16 cellular contexts compared by ENCODE assay signal in the genomic region with DNA sequence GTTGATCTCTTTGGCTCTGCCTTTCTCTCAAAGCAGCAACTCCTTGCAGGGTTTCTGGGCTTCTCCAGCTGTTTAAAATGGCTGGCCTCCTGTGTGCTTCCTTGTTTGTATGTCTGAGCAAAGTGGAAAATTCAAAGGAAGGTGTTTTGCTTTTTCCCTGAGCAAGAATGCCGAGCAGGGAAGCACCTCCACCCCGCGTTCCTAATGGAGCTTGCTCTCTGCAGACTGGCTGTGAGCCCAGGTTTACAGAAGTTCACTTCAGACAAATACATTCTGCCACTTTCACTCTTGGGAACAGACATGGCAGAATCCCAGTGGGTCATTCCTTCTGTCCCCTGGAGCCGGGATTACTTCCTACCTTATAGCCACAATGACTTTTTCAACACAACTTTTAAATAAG.
DNase-seq lines count a peak whose midpoint lies in the region; ATAC-seq and TF ChIP-seq lines count a peak whose summit lies in the region.
"Had no signal": no experiment of that assay in that cellular context is flagged by ENCODE, and none has a peak within 500 bp of the region (broad histone marks: within the 10 kb centered on the region; RNA-seq: fewer than 3 reads in every experiment).

No MANE protein-coding gene starts in this region.

- no peaks in the 10 kb centered on the region for H3K9me2 ChIP-seq in neural cell (ENCODE audit: insufficient read depth, low read length)
- no peaks in the 10 kb centered on the region for H3K9me2 ChIP-seq in Karpas-422 (replicated peaks; ENCODE audit: insufficient read depth, low read length)
- H3K9me2 ChIP-seq: SK-N-SH had no signal

- H3K4me1 ChIP-seq in osteoblast (ENCODE audit: insufficient read depth, low read length) (peaks cover 5% of the 10 kb centered on the region), Karpas-422 (ENCODE audit: low read length) (no peaks in the 10 kb centered on the region)

- H3K4me2 ChIP-seq in neural cell (ENCODE audit: low read length): no peak overlapping the region
- no peak overlapping the region for H3K4me2 ChIP-seq in osteoblast (ENCODE audit: insufficient read depth, low read length)
- H3K4me2 ChIP-seq in Karpas-422 (ENCODE audit: low read depth, low read length, poor library complexity, severe bottlenecking): no peak overlapping the region
- H3K4me2 ChIP-seq: SK-N-SH had no signal

- no peaks in the 10 kb centered on the region for H3F3A ChIP-seq in neural cell (ENCODE audit: insufficient read depth, low read length, poor library complexity, severe bottlenecking)

- in situ Hi-C loops in G401 (cut with HindIII; ENCODE audit: low sequenced_read_pairs): no loop called here

- H3K9me3 ChIP-seq in neural cell (ENCODE audit: low read length) (no peaks in the 10 kb centered on the region), osteoblast (ENCODE audit: low read depth, low read length) (no peaks in the 10 kb centered on the region), Karpas-422 (ENCODE audit: low read length) (no peaks in the 10 kb centered on the region)
- H3K9me3 ChIP-seq: SK-N-SH, transverse colon had no signal

- TF ChIP-seq RAD21 in neural cell (conservative IDR thresholded peaks at IDR 0.05): no peak

- ATAC-seq in HG02885 (IDR thresholded peaks at IDR 0.05; ENCODE audit: poor library complexity, unreplicated experiment): no peak
- ATAC-seq: natural killer cell had no signal

- no peaks in the 10 kb centered on the region for H3K36me3 ChIP-seq in neural cell (ENCODE audit: insufficient read depth, low read length)
- no peaks in the 10 kb centered on the region for H3K36me3 ChIP-seq in osteoblast (ENCODE audit: insufficient read depth, low read length)
- no peaks in the 10 kb centered on the region for H3K36me3 ChIP-seq in Karpas-422 (ENCODE audit: insufficient read depth, low read length)
- H3K36me3 ChIP-seq: transverse colon had no signal

- H3K27ac ChIP-seq in neural cell (ENCODE audit: low read length): no peak overlapping the region
- H3K27ac ChIP-seq in osteoblast (ENCODE audit: low read depth, low read length): no peak overlapping the region
- no peak overlapping the region for H3K27ac ChIP-seq in Karpas-422 (ENCODE audit: low read length)
- H3K27ac ChIP-seq: transverse colon had no signal

- no peak overlapping the region for H3K9ac ChIP-seq in neural cell (ENCODE audit: low read length)
- no peak overlapping the region for H3K9ac ChIP-seq in Karpas-422 (ENCODE audit: low read length)
- H3K9ac ChIP-seq: SK-N-SH had no signal

- H3K4me3 ChIP-seq in neural cell (ENCODE audit: low read length): no peak overlapping the region
- H3K4me3 ChIP-seq in osteoblast (ENCODE audit: insufficient read depth, low read length): no peak overlapping the region
- no peak overlapping the region for H3K4me3 ChIP-seq in Karpas-422 (ENCODE audit: low read length)
- H3K4me3 ChIP-seq: transverse colon had no signal

- no peaks in the 10 kb centered on the region for H3K27me3 ChIP-seq in neural cell (ENCODE audit: insufficient read depth, low read depth, low read length)
- H3K27me3 ChIP-seq in osteoblast (ENCODE audit: insufficient read depth, low read length): no peaks in the 10 kb centered on the region
- H3K27me3 ChIP-seq in Karpas-422 (ENCODE audit: low read length): no peaks in the 10 kb centered on the region
- H3K27me3 ChIP-seq: transverse colon had no signal

- H3K79me2 ChIP-seq in neural cell (replicated peaks; ENCODE audit: insufficient read depth, low read length) (peaks cover 8% of the 10 kb centered on the region), osteoblast (ENCODE audit: insufficient read depth, low read length) (no peaks in the 10 kb centered on the region), Karpas-422 (ENCODE audit: low read length) (no peaks in the 10 kb centered on the region)

- DNase-seq in G401 (ENCODE audit: low spot score) (peak; percentile 36), NCI-H2171 (lab: John Stamatoyannopoulos, UW) (peak; percentile 17), globus pallidus (ENCODE audit: low spot score) (peak; percentile 47), osteoblast (ENCODE audit: insufficient read length, low spot score, missing footprints) (no peak), NCI-H2196 (lab: John Stamatoyannopoulos, UW; ENCODE audit: unreplicated experiment) (no peak), Karpas-422 (no peak)
- DNase-seq: activated CD4-positive, alpha-beta T cell treated with anti-CD3 and anti-CD28 coated beads, Interleukin-2, amount 50 U/mL, for 1 hour; activated naive CD8-positive, alpha-beta T cell treated with anti-CD3 and anti-CD28 coated beads, Interleukin-2, amount 10 ng/mL, durations not matched to agents 7 days and 5 days; AML-193; natural killer cell; NCI-H2081; SK-N-SH; stimulated activated CD4-positive, alpha-beta T cell treated with anti-CD3 and anti-CD28 coated beads, Interleukin-4, amount 100 ng/mL, for 24 hours; transverse colon had no signal

- H4K20me1 ChIP-seq in neural cell (ENCODE audit: insufficient read depth) (no peaks in the 10 kb centered on the region), osteoblast (ENCODE audit: insufficient read depth, low read length) (no peaks in the 10 kb centered on the region), Karpas-422 (ENCODE audit: insufficient read depth, low read depth, low read length) (no peaks in the 10 kb centered on the region)

- TF ChIP-seq CTCF in neural cell (IDR thresholded peaks at IDR 0.05; ENCODE audit: poor library complexity, severe bottlenecking): no peak
- TF ChIP-seq CTCF in osteoblast (IDR thresholded peaks at IDR 0.05; ENCODE audit: extremely low read depth, low read depth, low read length): no peak

- H2AFZ ChIP-seq in neural cell (ENCODE audit: low read depth, low read length): no peak overlapping the region
- no peak overlapping the region for H2AFZ ChIP-seq in osteoblast (ENCODE audit: low read length)
- H2AFZ ChIP-seq in Karpas-422 (ENCODE audit: low read length): no peak overlapping the region

- TF ChIP-seq EP300 in neural cell (conservative IDR thresholded peaks at IDR 0.05; ENCODE audit: poor library complexity, severe bottlenecking): no peak

TF ChIP-seq in neural cell, 6 proteins besides CTCF, POLR2A, EP300 and RAD21:
- TF ChIP-seq MXI1 (conservative IDR thresholded peaks at IDR 0.05; ENCODE audit: poor library complexity, severe bottlenecking): no peak
- TF ChIP-seq, protein P1, sequence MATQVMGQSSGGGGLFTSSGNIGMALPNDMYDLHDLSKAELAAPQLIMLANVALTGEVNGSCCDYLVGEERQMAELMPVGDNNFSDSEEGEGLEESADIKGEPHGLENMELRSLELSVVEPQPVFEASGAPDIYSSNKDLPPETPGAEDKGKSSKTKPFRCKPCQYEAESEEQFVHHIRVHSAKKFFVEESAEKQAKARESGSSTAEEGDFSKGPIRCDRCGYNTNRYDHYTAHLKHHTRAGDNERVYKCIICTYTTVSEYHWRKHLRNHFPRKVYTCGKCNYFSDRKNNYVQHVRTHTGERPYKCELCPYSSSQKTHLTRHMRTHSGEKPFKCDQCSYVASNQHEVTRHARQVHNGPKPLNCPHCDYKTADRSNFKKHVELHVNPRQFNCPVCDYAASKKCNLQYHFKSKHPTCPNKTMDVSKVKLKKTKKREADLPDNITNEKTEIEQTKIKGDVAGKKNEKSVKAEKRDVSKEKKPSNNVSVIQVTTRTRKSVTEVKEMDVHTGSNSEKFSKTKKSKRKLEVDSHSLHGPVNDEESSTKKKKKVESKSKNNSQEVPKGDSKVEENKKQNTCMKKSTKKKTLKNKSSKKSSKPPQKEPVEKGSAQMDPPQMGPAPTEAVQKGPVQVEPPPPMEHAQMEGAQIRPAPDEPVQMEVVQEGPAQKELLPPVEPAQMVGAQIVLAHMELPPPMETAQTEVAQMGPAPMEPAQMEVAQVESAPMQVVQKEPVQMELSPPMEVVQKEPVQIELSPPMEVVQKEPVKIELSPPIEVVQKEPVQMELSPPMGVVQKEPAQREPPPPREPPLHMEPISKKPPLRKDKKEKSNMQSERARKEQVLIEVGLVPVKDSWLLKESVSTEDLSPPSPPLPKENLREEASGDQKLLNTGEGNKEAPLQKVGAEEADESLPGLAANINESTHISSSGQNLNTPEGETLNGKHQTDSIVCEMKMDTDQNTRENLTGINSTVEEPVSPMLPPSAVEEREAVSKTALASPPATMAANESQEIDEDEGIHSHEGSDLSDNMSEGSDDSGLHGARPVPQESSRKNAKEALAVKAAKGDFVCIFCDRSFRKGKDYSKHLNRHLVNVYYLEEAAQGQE (IDR thresholded peaks at IDR 0.05; ENCODE audit: borderline replicate concordance): peak; percentile 79

Comparison
In these comparisons a context has a peak if more than half of its experiments do, and no peak if none do; other contexts are left out.
1. DNase-seq: peak in G401 (single experiment), NCI-H2171 (single experiment) and globus pallidus (single experiment); none in osteoblast (single experiment), NCI-H2196 (single experiment) and Karpas-422 (single experiment).